Comparison of ENCODE assay signal across 22 cellular contexts in the genomic region with DNA sequence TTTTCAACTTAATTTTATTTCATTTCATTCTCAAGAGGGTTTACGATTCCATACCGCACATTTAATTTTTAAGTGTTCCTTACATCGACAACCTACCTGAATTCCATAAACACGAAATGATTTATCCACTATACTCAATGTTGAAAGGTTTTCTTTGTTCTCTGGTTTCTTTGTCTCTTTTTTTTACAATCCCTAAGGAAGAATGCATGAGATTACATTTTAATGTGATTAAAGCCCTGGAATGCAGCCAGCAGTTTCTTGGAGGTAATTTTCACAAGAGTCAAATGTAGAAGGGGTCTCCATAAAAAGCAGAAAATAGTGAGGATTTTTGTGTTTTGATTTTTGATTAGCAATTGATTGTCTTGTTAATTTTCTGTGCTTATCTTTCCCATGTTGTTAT.
"Had no signal": no experiment of that assay in that cellular context is flagged by ENCODE, and none has a peak within 500 bp of the region (broad histone marks: within the 10 kb centered on the region; RNA-seq: fewer than 3 reads in every experiment).

No MANE protein-coding gene starts in this region.

- H3K27ac ChIP-seq: breast epithelium, esophagus muscularis mucosa, gastrocnemius medialis, tibial nerve had no signal

- H3K36me3 ChIP-seq: breast epithelium, esophagus muscularis mucosa, gastrocnemius medialis, tibial nerve had no signal

- H3K27me3 ChIP-seq: breast epithelium, esophagus muscularis mucosa, gastrocnemius medialis, tibial nerve had no signal

- DNase-seq: activated CD4-positive, alpha-beta T cell treated with anti-CD3 and anti-CD28 coated beads for 4 hours; activated CD4-positive, alpha-beta T cell treated with anti-CD3 and anti-CD28 coated beads, Interleukin-2, amount 50 U/mL, for 48 hours; activated CD4-positive, CD25-positive, alpha-beta regulatory T cell; activated effector memory CD4-positive, alpha-beta T cell treated with Interleukin-2 at 50 U/mL for 16 hours; activated naive CD4-positive, alpha-beta T cell treated with anti-CD3 and anti-CD28 coated beads for 36 hours; activated naive CD8-positive, alpha-beta T cell treated with anti-CD3 and anti-CD28 coated beads, Interleukin-2, amount 10 ng/mL, durations not matched to agents 7 days and 5 days; activated T-cell treated with anti-CD3 and anti-CD28 coated beads, Interleukin-2, amount 50 U/mL, for 48 hours; amniotic stem cell; effector memory CD8-positive, alpha-beta T cell; gastrocnemius medialis; hippocampal formation; left ventricle myocardium superior; nephron progenitor cell; occipital lobe; small intestine; stimulated activated CD4-positive, alpha-beta T cell treated with anti-CD3 and anti-CD28 coated beads, Interleukin-2, amount 100 ng/mL, for 24 hours; stimulated activated naive CD8-positive, alpha-beta T cell treated with anti-CD3 and anti-CD28 coated beads, Interleukin-15, amount 100 ng/mL, for 72 hours had no signal

- H3K4me1 ChIP-seq: breast epithelium, esophagus muscularis mucosa, gastrocnemius medialis, tibial nerve had no signal

- H3K36me3 Mint-ChIP-seq: activated naive CD8-positive, alpha-beta T cell treated with anti-CD3 and anti-CD28 coated beads, Interleukin-2, amount 10 ng/mL, durations not matched to agents 7 days and 5 days; stimulated activated effector memory CD8-positive, alpha-beta T cell treated with anti-CD3 and anti-CD28 coated beads, Interleukin-12 subunit alpha, Interleukin-12 subunit beta, amount 100 ng/mL, for 72 hours had no signal

- H3K27me3 Mint-ChIP-seq: activated naive CD8-positive, alpha-beta T cell treated with anti-CD3 and anti-CD28 coated beads, Interleukin-2, amount 10 ng/mL, durations not matched to agents 7 days and 5 days had no signal

- H3K4me1 Mint-ChIP-seq: activated naive CD8-positive, alpha-beta T cell treated with anti-CD3 and anti-CD28 coated beads, Interleukin-2, amount 10 ng/mL, durations not matched to agents 7 days and 5 days; central memory CD8-positive, alpha-beta T cell; nephron progenitor cell; stimulated activated effector memory CD8-positive, alpha-beta T cell treated with anti-CD3 and anti-CD28 coated beads, Interleukin-12 subunit alpha, Interleukin-12 subunit beta, amount 100 ng/mL, for 72 hours; stimulated activated naive CD8-positive, alpha-beta T cell treated with anti-CD3 and anti-CD28 coated beads, Interleukin-15, amount 100 ng/mL, for 72 hours had no signal

- H3K4me3 ChIP-seq: breast epithelium, esophagus muscularis mucosa, gastrocnemius medialis, tibial nerve had no signal

- H3K27ac Mint-ChIP-seq: activated naive CD4-positive, alpha-beta T cell treated with anti-CD3 and anti-CD28 coated beads for 36 hours; activated naive CD8-positive, alpha-beta T cell treated with anti-CD3 and anti-CD28 coated beads, Interleukin-2, amount 10 ng/mL, durations not matched to agents 7 days and 5 days; effector memory CD8-positive, alpha-beta T cell; nephron progenitor cell; stimulated activated effector memory CD8-positive, alpha-beta T cell treated with anti-CD3 and anti-CD28 coated beads, Interleukin-12 subunit alpha, Interleukin-12 subunit beta, amount 100 ng/mL, for 72 hours; stimulated activated naive CD8-positive, alpha-beta T cell treated with anti-CD3 and anti-CD28 coated beads, Interleukin-15, amount 100 ng/mL, for 72 hours had no signal

- H3K4me3 Mint-ChIP-seq: activated naive CD4-positive, alpha-beta T cell treated with anti-CD3 and anti-CD28 coated beads for 36 hours; activated naive CD8-positive, alpha-beta T cell treated with anti-CD3 and anti-CD28 coated beads, Interleukin-2, amount 10 ng/mL, durations not matched to agents 7 days and 5 days; central memory CD8-positive, alpha-beta T cell; effector memory CD8-positive, alpha-beta T cell; nephron progenitor cell; stimulated activated effector memory CD8-positive, alpha-beta T cell treated with anti-CD3 and anti-CD28 coated beads, Interleukin-12 subunit alpha, Interleukin-12 subunit beta, amount 100 ng/mL, for 72 hours; stimulated activated naive CD8-positive, alpha-beta T cell treated with anti-CD3 and anti-CD28 coated beads, Interleukin-15, amount 100 ng/mL, for 72 hours had no signal
